Comparison of ENCODE assay signal across 17 cellular contexts in genomic region chr5:33843579-33843978, GRCh38. TPM values are rescaled to one million over a fixed set of nuclear protein-coding genes. Genes with fewer than 3 reads are reported as not detected.
DNase-seq lines count a peak whose midpoint lies in the region; ATAC-seq, FAIRE-seq and TF ChIP-seq lines count a peak whose summit lies in the region.
"Had no signal": no experiment of that assay in that cellular context is flagged by ENCODE, and none has a peak within 500 bp of the region (broad histone marks: within the 10 kb centered on the region; RNA-seq: fewer than 3 reads in every experiment).

No MANE protein-coding gene starts in this region.

- 46% methylated on average over 3 of the region's 3 CpGs for WGBS in mammary epithelial cell (ENCODE audit: low coverage, missing lambda C conversion rate)

- H3K27me3 ChIP-seq in AG04450 (ENCODE audit: control insufficient read depth, insufficient read depth, low read length) (no peaks in the 10 kb centered on the region), mammary epithelial cell (ENCODE audit: insufficient read depth, low read length) (no peaks in the 10 kb centered on the region)

- in situ Hi-C loops in mammary epithelial cell (cut with MboI; ENCODE audit: low sequenced_read_pairs in 2 of 2): no loop called here

- no peaks in the 10 kb centered on the region for H4K20me1 ChIP-seq in mammary epithelial cell (ENCODE audit: insufficient read depth, low read length)

- H3K4me1 ChIP-seq in mammary epithelial cell (ENCODE audit: insufficient read depth, low read length): peaks cover 33% of the 10 kb centered on the region

- no peak for ATAC-seq in GM19463 (IDR thresholded peaks at IDR 0.05; ENCODE audit: unreplicated experiment)
- no peak for ATAC-seq in HG02610 (IDR thresholded peaks at IDR 0.05; ENCODE audit: unreplicated experiment)
- ATAC-seq: esophagus mucosa; naive thymus-derived CD8-positive, alpha-beta T cell had no signal

- peak; percentile 76 for FAIRE-seq in HTR-8/SVneo (lab: Jason Lieb, UNC)
- FAIRE-seq: TTC549 had no signal

- peak overlapping the region; percentile 13 for H3K4me2 ChIP-seq in mammary epithelial cell (ENCODE audit: insufficient read depth, low read depth, low read length)

- H3K79me2 ChIP-seq in mammary epithelial cell (ENCODE audit: insufficient read depth, low read length): peaks cover 17% of the 10 kb centered on the region

- dilution Hi-C loops in mammary epithelial cell (cut with HindIII; ENCODE audit: low sequenced_read_pairs): no loop called here

- CTCF ChIA-PET in AG04450 (lab: Charles Lee): interaction anchor here (0.6 kb wide), 1 partner anchor 52 kb away, joined by 3 read pairs; no protein-coding TSS in a partner anchor
- CTCF ChIA-PET in mammary epithelial cell (lab: Charles Lee; ENCODE audit: low non-redundant PET): no interaction called here

- no peak overlapping the region for H3K9ac ChIP-seq in mammary epithelial cell (ENCODE audit: insufficient read depth, low read length)

- POLR2A ChIA-PET in AG04450 (lab: Yijun Ruan, JAX): no interaction called here

- no peak overlapping the region for H2AFZ ChIP-seq in mammary epithelial cell (ENCODE audit: low read depth, low read length)

- intact Hi-C loops in mammary epithelial cell (cut with micrococcal nuclease): loop anchor here (5.0 kb wide), 1 partner anchor 49 kb away; the partner anchor contains the start of gene ADAMTS12

- H3K4me3 ChIP-seq in AG04450 (ENCODE audit: low read depth, low read length) (no peak overlapping the region), mammary epithelial cell (replicated peaks in 1 of 3; ENCODE audit: insufficient read depth in 1 of 3, low read depth in 2 of 3, low read length in 3 of 3) (no peak overlapping the region)

- no peaks in the 10 kb centered on the region for H3K36me3 ChIP-seq in mammary epithelial cell (ENCODE audit: insufficient read depth, low read length)

- DNase-seq in AG04450 (ENCODE audit: low read depth, low spot score): no peak
- peak; percentile 48 for DNase-seq in HTR-8/SVneo (ENCODE audit: insufficient read length, low spot score)
- peak; percentile 87 for DNase-seq in mammary epithelial cell
- DNase-seq in glomerular visceral epithelial cell (ENCODE audit: extremely low spot score): peak; percentile 46
- DNase-seq in GM19238 (ENCODE audit: insufficient read length, low spot score): no peak
- DNase-seq in activated T-cell treated with anti-CD3 and anti-CD28 coated beads for 4 hours: no peak
- DNase-seq: activated naive CD4-positive, alpha-beta T cell treated with anti-CD3 and anti-CD28 coated beads, Interleukin-2, amount 10 ng/mL, durations not matched to agents 7 days and 5 days; activated T-cell treated with anti-CD3 and anti-CD28 coated beads, Interleukin-2, amount 50 U/mL, for 1 hour; COR-L47; islet precursor cell; naive thymus-derived CD8-positive, alpha-beta T cell; NCI-H1417 treated with DMSO at 0.1 percent for 48 hours; stimulated activated CD4-positive, alpha-beta T cell treated with anti-CD3 and anti-CD28 coated beads, Interleukin-4, amount 100 ng/mL, for 4 hours had no signal

- H3K27ac ChIP-seq in AG04450 (ENCODE audit: low read depth, low read length): peak overlapping the region; percentile 11
- peak overlapping the region; percentile 71 for H3K27ac ChIP-seq in mammary epithelial cell (ENCODE audit: insufficient read depth, low read depth, low read length)

- no peaks in the 10 kb centered on the region for H3K9me3 ChIP-seq in AG04450 (ENCODE audit: control insufficient read depth, insufficient read depth, low read length)
- H3K9me3 ChIP-seq in mammary epithelial cell (replicated peaks; ENCODE audit: insufficient read depth, low read length): no peaks in the 10 kb centered on the region

- BruUV-seq in mammary epithelial cell (replicated peaks; lab: Mats Ljungman, UMichigan): no TSS peak

- no peak for TF ChIP-seq CTCF in AG04450 (IDR thresholded peaks at IDR 0.05; ENCODE audit: low read depth, low read length)
- TF ChIP-seq CTCF in mammary epithelial cell (conservative IDR thresholded peaks at IDR 0.05 in 1 of 2, IDR thresholded peaks at IDR 0.05 in 1 of 2; ENCODE audit: extremely low read depth in 1 of 2, insufficient read depth in 1 of 2, low read depth in 1 of 2, low read length in 2 of 2): no peak

RNA-seq across cellular contexts. Expression of gene ADAMTS12, which starts 48.2 kb away (rescaled TPM):
- 46.8 and 47.6 TPM in 2 replicates for polyA plus RNA-seq in AG04450 (2011; rRNA removed)
- 111 and 145 TPM in 2 replicates for polyA minus RNA-seq in AG04450 (2011; rRNA and poly(A)+ RNA removed)
- 10 to 100 TPM in 1 of 2 donors, 1 to 10 TPM in 1; 3.7 to 17.8 TPM for total RNA-seq in mammary epithelial cell
- polyA plus RNA-seq in mammary epithelial cell: 7.9 TPM
- 21.0 TPM for polyA minus RNA-seq in mammary epithelial cell
- polyA plus RNA-seq: naive thymus-derived CD8-positive, alpha-beta T cell had no signal

Comparison
In these comparisons a context has a peak if more than half of its experiments do, and no peak if none do; other contexts are left out.
1. DNase-seq: peak in HTR-8/SVneo (single experiment), mammary epithelial cell (single experiment) and glomerular visceral epithelial cell (single experiment); none in AG04450 (single experiment), GM19238 (single experiment) and activated T-cell treated with anti-CD3 and anti-CD28 coated beads for 4 hours (single experiment).